ENCODE assay signal across 9 cellular contexts in genomic region chr2:216110620-216111019, GRCh38. TPM values are rescaled to one million over a fixed set of nuclear protein-coding genes. Genes with fewer than 3 reads are reported as not detected.
DNase-seq lines count a peak whose midpoint lies in the region; ATAC-seq and TF ChIP-seq lines count a peak whose summit lies in the region.
"Had no signal": no experiment of that assay in that cellular context is flagged by ENCODE, and none has a peak within 500 bp of the region (broad histone marks: within the 10 kb centered on the region; RNA-seq: fewer than 3 reads in every experiment).

No MANE protein-coding gene starts in this region.

- CTCF ChIA-PET in HCT116 (lab: Charles Lee): no interaction called here

- H3K4me3 ChIP-seq in HCT116 (replicated peaks in 1 of 2; ENCODE audit: low read depth in 1 of 2, low read length in 2 of 2): peak overlapping the region; percentile 77 to 88
- H3K4me3 ChIP-seq in fibroblast of villous mesenchyme (ENCODE audit: low read depth, low read length): peak overlapping the region; percentile 99
- H3K4me3 ChIP-seq in skin epidermis: peak overlapping the region in 5 of 7 experiments; percentile 74 to 99 (median 84)
- H3K4me3 ChIP-seq: lung had no signal

- POLR2A ChIA-PET in HCT116 (lab: Charles Lee): interaction anchor here (1.0 kb wide), 1 partner anchor 29 kb away, joined by 4 read pairs; the partner anchor contains the start of genes PECR and TMEM169

- no peaks in the 10 kb centered on the region for H3K27me3 ChIP-seq in HCT116 (ENCODE audit: insufficient read depth, low read length)

- peak overlapping the region; percentile 76; the same call in 1 of the 2 replicates for H3K27ac ChIP-seq in HCT116 (ENCODE audit: low read depth, low read length)
- peak overlapping the region; percentile 88 for H3K27ac ChIP-seq in VCaP
- H3K27ac ChIP-seq in skin epidermis: peak overlapping the region in 14 of 21 experiments; percentile 7 to 98 (median 92)

- peaks cover 7 to 30% of the 10 kb centered on the region in 2 experiments; a peak in 3 of 4 replicates for H3K4me1 ChIP-seq in HCT116 (ENCODE audit: control insufficient read depth in 1 of 2, insufficient read depth in 2 of 2, low read length in 2 of 2)

- H3K9me3 ChIP-seq in HCT116 (ENCODE audit: control insufficient read depth in 1 of 2, insufficient read depth in 1 of 2, low read depth in 1 of 2, low read length in 2 of 2): no peaks in the 10 kb centered on the region

- RAD21 ChIA-PET in HCT116 (lab: Charles Lee; ENCODE audit: low non-redundant PET in 1 of 2, low total read pairs in 2 of 2, uncharacterized antibody in 2 of 2, unreplicated experiment in 2 of 2): no interaction called here

- H2AFZ ChIP-seq in HCT116 (ENCODE audit: low read depth, low read length, poor library complexity, severe bottlenecking): no peak overlapping the region

- ATAC-seq in HCT116: no peak

- TF ChIP-seq CTCF in HCT116 (IDR thresholded peaks at IDR 0.05 in 2 of 3, conservative IDR thresholded peaks at IDR 0.05 in 1 of 3; ENCODE audit: borderline replicate concordance in 1 of 3, insufficient read depth in 1 of 3, low read depth in 2 of 3, low read length in 2 of 3) (no peak), VCaP (conservative IDR thresholded peaks at IDR 0.05) (no peak), fibroblast of villous mesenchyme (IDR thresholded peaks at IDR 0.05; ENCODE audit: insufficient read depth, low read depth, low read length) (no peak)

- H3K9me2 ChIP-seq in HCT116 (ENCODE audit: insufficient read depth): no peaks in the 10 kb centered on the region

- peaks cover 59% of the 10 kb centered on the region for H3K79me2 ChIP-seq in HCT116 (ENCODE audit: insufficient read depth, low read length)

- H3K36me3 ChIP-seq in HCT116 (ENCODE audit: control insufficient read depth in 1 of 2, insufficient read depth in 2 of 2, low read length in 2 of 2): peaks cover 20 to 43% of the 10 kb centered on the region in 2 experiments; a peak in 3 of 4 replicates

- no peak for TF ChIP-seq POLR2A in HCT116 (IDR thresholded peaks at IDR 0.05; ENCODE audit: borderline replicate concordance, extremely low read depth, insufficient read depth, insufficient read length)

- H3K9ac ChIP-seq in HCT116 (ENCODE audit: low read length): peak overlapping the region; percentile 90

- no TSS peak for BruUV-seq in HCT116 (replicated peaks; lab: Mats Ljungman, UMichigan)

- TF ChIP-seq RAD21 in HCT116 (IDR thresholded peaks at IDR 0.05; ENCODE audit: low read depth): no peak

- peaks cover 12% of the 10 kb centered on the region; the same call in 1 of the 2 replicates for H4K20me1 ChIP-seq in HCT116 (ENCODE audit: insufficient read depth)

- intact Hi-C loops in HCT116 (cut with micrococcal nuclease): loop anchor here (1.0 to 5.0 kb wide), 3 partner anchors 292 to 556 kb away; no protein-coding TSS in a partner anchor

- DNase-seq in HCT116 (ENCODE audit: low read depth, low spot score): no peak
- DNase-seq in fibroblast of villous mesenchyme (ENCODE audit: low read depth): no peak
- no peak for DNase-seq in hippocampal formation (lab: John Stamatoyannopoulos, UW)
- no peak for DNase-seq in DMS 273 (lab: John Stamatoyannopoulos, UW; ENCODE audit: unreplicated experiment)
- no peak for DNase-seq in stimulated activated naive CD4-positive, alpha-beta T cell (lab: John Stamatoyannopoulos, UW)
- DNase-seq: NCI-H2029 had no signal

- H3K4me2 ChIP-seq in HCT116 (ENCODE audit: low read length): peak overlapping the region; percentile 77

TF ChIP-seq in HCT116, 20 proteins besides CTCF, POLR2A, EP300 and RAD21:
- TF ChIP-seq YY1 (IDR thresholded peaks at IDR 0.05; ENCODE audit: extremely low read depth, insufficient replicate concordance, low read depth, low read length) (no peak), EZH2 (IDR thresholded peaks at IDR 0.05) (no peak), EGR1 (IDR thresholded peaks at IDR 0.05; ENCODE audit: low read depth) (no peak), ZFX (IDR thresholded peaks at IDR 0.05) (no peak), CBX3 (IDR thresholded peaks at IDR 0.05; ENCODE audit: low read depth) (no peak), POLR2AphosphoS5 (IDR thresholded peaks at IDR 0.05; ENCODE audit: low read depth, low read length) (no peak), TCF7L2 (IDR thresholded peaks at IDR 0.05; ENCODE audit: borderline replicate concordance, extremely low read depth, insufficient read depth, insufficient read length) (no peak), REST (IDR thresholded peaks at IDR 0.05; ENCODE audit: low read depth) (no peak), MAX (IDR thresholded peaks at IDR 0.05) (no peak), ZBTB33 (IDR thresholded peaks at IDR 0.05; ENCODE audit: extremely low read depth, insufficient replicate concordance, low read length) (no peak), ATF3 (IDR thresholded peaks at IDR 0.05) (no peak), SRF (IDR thresholded peaks at IDR 0.05; ENCODE audit: low read depth) (no peak), SIN3A (IDR thresholded peaks at IDR 0.05; ENCODE audit: low read depth) (no peak), FOSL1 (IDR thresholded peaks at IDR 0.05; ENCODE audit: low read depth) (no peak), CEBPB (IDR thresholded peaks at IDR 0.05; ENCODE audit: low read depth) (no peak), JUND (IDR thresholded peaks at IDR 0.05) (no peak), ZNF274 (IDR thresholded peaks at IDR 0.05; ENCODE audit: low read depth, low read length) (no peak), EZH2phosphoT487 (IDR thresholded peaks at IDR 0.05; ENCODE audit: borderline replicate concordance) (no peak), SP1 (IDR thresholded peaks at IDR 0.05; ENCODE audit: low read depth) (no peak), ELF1 (IDR thresholded peaks at IDR 0.05; ENCODE audit: borderline replicate concordance, low read depth) (no peak)

RNA-seq across cellular contexts. Expression of gene XRCC5, which starts 1.5 kb away (rescaled TPM):
- 424 TPM for total RNA-seq in HCT116 (2021; ENCODE audit: unreplicated experiment)
- 265 and 266 TPM in 2 replicates for polyA plus RNA-seq in HCT116 (2012)
- 220 and 278 TPM in 2 replicates for total RNA-seq in fibroblast of villous mesenchyme

RNA-seq across cellular contexts. Expression of gene TMEM169, which starts 28.9 kb away (rescaled TPM):
- total RNA-seq in HCT116 (2021; ENCODE audit: unreplicated experiment) (0.42 TPM), fibroblast of villous mesenchyme (0.32 and 0.43 TPM in 2 replicates)
- 0.20 TPM in 2 replicates for polyA plus RNA-seq in HCT116 (2012)

RNA-seq across cellular contexts. Expression of gene PECR, which starts 29.0 kb away (rescaled TPM):
- 16.3 TPM for total RNA-seq in HCT116 (2021; ENCODE audit: unreplicated experiment)
- 9.1 and 9.2 TPM in 2 replicates for polyA plus RNA-seq in HCT116 (2012)
- total RNA-seq in fibroblast of villous mesenchyme: 9.9 and 12.6 TPM in 2 replicates
